In the genomic region with DNA sequence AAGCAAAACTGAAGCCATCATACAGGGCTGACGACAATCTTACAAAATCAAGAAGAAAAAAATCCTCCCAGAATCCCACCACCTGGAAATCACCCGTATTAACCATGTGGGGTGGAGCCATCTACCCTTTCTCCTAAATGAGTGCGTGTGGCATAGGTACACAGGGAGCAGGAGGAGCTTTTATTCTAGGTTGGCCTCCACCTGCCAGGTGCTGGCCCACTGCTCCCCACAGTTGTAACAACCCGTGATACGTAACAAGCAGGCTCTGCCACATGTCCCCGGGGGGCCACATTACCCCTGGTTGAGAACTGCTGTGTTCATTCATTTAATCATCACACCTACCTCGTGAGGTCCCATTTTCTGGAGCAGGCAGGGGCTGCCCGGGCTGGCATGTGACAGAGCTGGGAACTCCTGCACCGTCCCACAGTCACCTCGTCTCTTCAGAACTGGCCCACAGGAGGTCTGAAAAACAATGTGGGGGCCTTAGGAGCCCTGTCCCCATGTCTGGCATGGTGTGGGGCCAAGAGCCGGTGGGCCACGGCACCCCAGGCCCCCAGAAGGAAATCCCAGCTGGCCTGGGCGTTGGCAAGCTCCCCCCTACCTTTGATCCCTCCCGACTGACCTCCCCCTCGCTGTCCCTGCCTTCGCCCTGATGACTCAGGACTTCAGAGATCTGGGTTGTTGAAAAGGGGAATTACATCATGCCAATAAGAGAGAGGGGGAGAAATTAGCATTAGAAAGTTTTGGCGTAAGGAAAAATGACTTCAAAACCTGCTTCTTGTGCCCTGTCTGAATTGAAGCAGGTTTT, we compare ENCODE assay signal across 1 cellular context.
TF ChIP-seq lines count a peak whose summit lies in the region.

No MANE protein-coding gene starts in this region.

TF ChIP-seq in HepG2, 621 proteins besides CTCF, POLR2A, EP300 and RAD21 (continued from another document and continues in another):
- TF ChIP-seq SNAPC4 (CRISPR knock-in tag; IDR thresholded peaks at IDR 0.05): 0 out of 2 replicates have a peak, but pooled peaks have one; percentile 10
- TF ChIP-seq, protein P1, sequence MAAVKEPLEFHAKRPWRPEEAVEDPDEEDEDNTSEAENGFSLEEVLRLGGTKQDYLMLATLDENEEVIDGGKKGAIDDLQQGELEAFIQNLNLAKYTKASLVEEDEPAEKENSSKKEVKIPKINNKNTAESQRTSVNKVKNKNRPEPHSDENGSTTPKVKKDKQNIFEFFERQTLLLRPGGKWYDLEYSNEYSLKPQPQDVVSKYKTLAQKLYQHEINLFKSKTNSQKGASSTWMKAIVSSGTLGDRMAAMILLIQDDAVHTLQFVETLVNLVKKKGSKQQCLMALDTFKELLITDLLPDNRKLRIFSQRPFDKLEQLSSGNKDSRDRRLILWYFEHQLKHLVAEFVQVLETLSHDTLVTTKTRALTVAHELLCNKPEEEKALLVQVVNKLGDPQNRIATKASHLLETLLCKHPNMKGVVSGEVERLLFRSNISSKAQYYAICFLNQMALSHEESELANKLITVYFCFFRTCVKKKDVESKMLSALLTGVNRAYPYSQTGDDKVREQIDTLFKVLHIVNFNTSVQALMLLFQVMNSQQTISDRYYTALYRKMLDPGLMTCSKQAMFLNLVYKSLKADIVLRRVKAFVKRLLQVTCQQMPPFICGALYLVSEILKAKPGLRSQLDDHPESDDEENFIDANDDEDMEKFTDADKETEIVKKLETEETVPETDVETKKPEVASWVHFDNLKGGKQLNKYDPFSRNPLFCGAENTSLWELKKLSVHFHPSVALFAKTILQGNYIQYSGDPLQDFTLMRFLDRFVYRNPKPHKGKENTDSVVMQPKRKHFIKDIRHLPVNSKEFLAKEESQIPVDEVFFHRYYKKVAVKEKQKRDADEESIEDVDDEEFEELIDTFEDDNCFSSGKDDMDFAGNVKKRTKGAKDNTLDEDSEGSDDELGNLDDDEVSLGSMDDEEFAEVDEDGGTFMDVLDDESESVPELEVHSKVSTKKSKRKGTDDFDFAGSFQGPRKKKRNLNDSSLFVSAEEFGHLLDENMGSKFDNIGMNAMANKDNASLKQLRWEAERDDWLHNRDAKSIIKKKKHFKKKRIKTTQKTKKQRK (IDR thresholded peaks at IDR 0.05; ENCODE audit: low read length): no peak
- peak; percentile 82 for TF ChIP-seq JUN (CRISPR knock-in tag; IDR thresholded peaks at IDR 0.05)
- no peak for TF ChIP-seq HMGA1 (CRISPR knock-in tag; conservative IDR thresholded peaks at IDR 0.05)
- no peak for TF ChIP-seq ZNF652 (CRISPR knock-in tag; IDR thresholded peaks at IDR 0.05; ENCODE audit: borderline replicate concordance, low read depth)
- TF ChIP-seq, protein P2, sequence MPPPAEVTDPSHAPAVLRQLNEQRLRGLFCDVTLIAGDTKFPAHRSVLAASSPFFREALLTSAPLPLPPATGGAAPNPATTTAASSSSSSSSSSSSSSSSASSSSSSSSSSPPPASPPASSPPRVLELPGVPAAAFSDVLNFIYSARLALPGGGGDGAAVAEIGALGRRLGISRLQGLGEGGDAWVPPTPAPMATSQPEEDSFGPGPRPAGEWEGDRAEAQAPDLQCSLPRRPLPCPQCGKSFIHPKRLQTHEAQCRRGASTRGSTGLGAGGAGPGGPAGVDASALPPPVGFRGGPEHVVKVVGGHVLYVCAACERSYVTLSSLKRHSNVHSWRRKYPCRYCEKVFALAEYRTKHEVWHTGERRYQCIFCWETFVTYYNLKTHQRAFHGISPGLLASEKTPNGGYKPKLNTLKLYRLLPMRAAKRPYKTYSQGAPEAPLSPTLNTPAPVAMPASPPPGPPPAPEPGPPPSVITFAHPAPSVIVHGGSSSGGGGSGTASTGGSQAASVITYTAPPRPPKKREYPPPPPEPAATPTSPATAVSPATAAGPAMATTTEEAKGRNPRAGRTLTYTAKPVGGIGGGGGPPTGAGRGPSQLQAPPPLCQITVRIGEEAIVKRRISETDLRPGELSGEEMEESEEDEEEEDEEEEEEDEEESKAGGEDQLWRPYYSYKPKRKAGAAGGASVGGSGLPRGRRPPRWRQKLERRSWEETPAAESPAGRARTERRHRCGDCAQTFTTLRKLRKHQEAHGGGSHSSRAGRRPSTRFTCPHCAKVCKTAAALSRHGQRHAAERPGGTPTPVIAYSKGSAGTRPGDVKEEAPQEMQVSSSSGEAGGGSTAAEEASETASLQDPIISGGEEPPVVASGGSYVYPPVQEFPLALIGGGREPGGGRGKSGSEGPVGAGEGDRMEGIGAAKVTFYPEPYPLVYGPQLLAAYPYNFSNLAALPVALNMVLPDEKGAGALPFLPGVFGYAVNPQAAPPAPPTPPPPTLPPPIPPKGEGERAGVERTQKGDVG (CRISPR knock-in tag; IDR thresholded peaks at IDR 0.05; ENCODE audit: borderline replicate concordance): peak; percentile 67; the same call in 1 of the 2 replicates
- TF ChIP-seq ZNF646 (CRISPR knock-in tag; IDR thresholded peaks at IDR 0.05): no peak
- no peak for TF ChIP-seq PLSCR1 (CRISPR knock-in tag; IDR thresholded peaks at IDR 0.05; ENCODE audit: borderline replicate concordance)
- peak; percentile 95 for TF ChIP-seq ATF3 (CRISPR knock-in tag; IDR thresholded peaks at IDR 0.05)
- TF ChIP-seq ZNF766 (CRISPR knock-in tag; IDR thresholded peaks at IDR 0.05; ENCODE audit: borderline replicate concordance): peak; percentile 54; the same call in 1 of the 2 replicates
- TF ChIP-seq ZNF775 (CRISPR knock-in tag; IDR thresholded peaks at IDR 0.05; ENCODE audit: borderline replicate concordance): no peak
- TF ChIP-seq, protein P3, sequence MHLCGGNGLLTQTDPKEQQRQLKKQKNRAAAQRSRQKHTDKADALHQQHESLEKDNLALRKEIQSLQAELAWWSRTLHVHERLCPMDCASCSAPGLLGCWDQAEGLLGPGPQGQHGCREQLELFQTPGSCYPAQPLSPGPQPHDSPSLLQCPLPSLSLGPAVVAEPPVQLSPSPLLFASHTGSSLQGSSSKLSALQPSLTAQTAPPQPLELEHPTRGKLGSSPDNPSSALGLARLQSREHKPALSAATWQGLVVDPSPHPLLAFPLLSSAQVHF (CRISPR knock-in tag; IDR thresholded peaks at IDR 0.05): no peak
- TF ChIP-seq MBD4 (IDR thresholded peaks at IDR 0.05; ENCODE audit: borderline replicate concordance, low read length): no peak
- TF ChIP-seq MTERF4 (CRISPR knock-in tag; IDR thresholded peaks at IDR 0.05): no peak
